8 cellular contexts compared by ENCODE assay signal in genomic region chr21:46253610-46254124, GRCh38. TPM values are rescaled to one million over a fixed set of nuclear protein-coding genes. Genes with fewer than 3 reads are reported as not detected.
DNase-seq lines count a peak whose midpoint lies in the region; ATAC-seq, FAIRE-seq and TF ChIP-seq lines count a peak whose summit lies in the region.

No MANE protein-coding gene starts in this region.

- intact Hi-C loops in psoas muscle (cut with DNase I) = no loop called here

- H3K4me1 ChIP-seq in psoas muscle = peaks cover 11% of the 10 kb centered on the region

- H3K36me3 ChIP-seq in psoas muscle (ENCODE audit: insufficient read depth in 1 of 2, low read depth in 1 of 2) = peaks cover 6 to 100% of the 10 kb centered on the region in 2 donors

- peak overlapping the region; percentile 9 for H3K27ac ChIP-seq in psoas muscle

- FAIRE-seq in urothelium cell line (lab: Jason Lieb, UNC) = no peak

- no peaks in the 10 kb centered on the region for H3K9me3 ChIP-seq in psoas muscle

- H3K27me3 ChIP-seq in psoas muscle (ENCODE audit: insufficient read depth in 3 of 3, low read length in 2 of 3) = no peaks in the 10 kb centered on the region

- 80 to 84% (median 81%) methylated on average over 8 of the region's 8 CpGs for WGBS in psoas muscle, 3 donors

- no peak for TF ChIP-seq CTCF in psoas muscle (IDR thresholded peaks at IDR 0.05)

- no peak overlapping the region for H3K4me3 ChIP-seq in psoas muscle

- peak; percentile 57 to 63 for DNase-seq in activated T-cell treated with anti-CD3 and anti-CD28 coated beads, Interleukin-2, amount 50 U/mL, for 48 hours
- DNase-seq in psoas muscle = no peak
- no peak for DNase-seq in urothelium cell line (ENCODE audit: low spot score)
- DNase-seq in glomerular visceral epithelial cell (ENCODE audit: extremely low spot score) = no peak

- ATAC-seq in GM18868 (IDR thresholded peaks at IDR 0.05; ENCODE audit: unreplicated experiment) (peak; percentile 71), HG03342 (IDR thresholded peaks at IDR 0.05; ENCODE audit: unreplicated experiment) (peak; percentile 51), psoas muscle (no peak), HG02870 (IDR thresholded peaks at IDR 0.05; ENCODE audit: unreplicated experiment) (no peak), GM19397 (IDR thresholded peaks at IDR 0.05; ENCODE audit: unreplicated experiment) (no peak)

RNA-seq across cellular contexts. Expression of gene LSS, which starts 25.1 kb away (rescaled TPM):
- total RNA-seq in psoas muscle = 10 to 100 TPM; 24.8 to 31.5 (median 30.4) TPM
- polyA plus RNA-seq in psoas muscle = 10 to 100 TPM; 10.7 to 19.3 (median 14.4) TPM

RNA-seq across cellular contexts. Expression of gene MCM3AP, which starts 31.7 kb away (rescaled TPM):
- total RNA-seq in psoas muscle = 100 to 1,000 TPM in 1 of 4 donors, 10 to 100 TPM in 3; 70.4 to 102 (median 89.7) TPM
- polyA plus RNA-seq in psoas muscle = 100 to 1,000 TPM in 1 of 3 donors, 10 to 100 TPM in 2; 44.0 to 104 (median 49.6) TPM

RNA-seq across cellular contexts. Expression of gene YBEY, which starts 32.5 kb away (rescaled TPM):
- total RNA-seq in psoas muscle = 10 to 100 TPM in 1 of 4 donors, 1 to 10 TPM in 3; 4.7 to 11.0 (median 7.1) TPM
- 10 to 100 TPM; 12.2 to 18.2 (median 14.8) TPM for polyA plus RNA-seq in psoas muscle

Comparison
In these comparisons a context has a peak if more than half of its experiments do, and no peak if none do; other contexts are left out.
1. ATAC-seq: peak in GM18868 (single experiment) and HG03342 (single experiment); none in psoas muscle (0 of 4), HG02870 (single experiment) and GM19397 (single experiment).
2. DNase-seq: peak in activated T-cell treated with anti-CD3 and anti-CD28 coated beads, Interleukin-2, amount 50 U/mL, for 48 hours (2 of 2); none in psoas muscle (0 of 2), urothelium cell line (single experiment) and glomerular visceral epithelial cell (single experiment).